Comparison of ENCODE assay signal across 24 cellular contexts in the genomic region with DNA sequence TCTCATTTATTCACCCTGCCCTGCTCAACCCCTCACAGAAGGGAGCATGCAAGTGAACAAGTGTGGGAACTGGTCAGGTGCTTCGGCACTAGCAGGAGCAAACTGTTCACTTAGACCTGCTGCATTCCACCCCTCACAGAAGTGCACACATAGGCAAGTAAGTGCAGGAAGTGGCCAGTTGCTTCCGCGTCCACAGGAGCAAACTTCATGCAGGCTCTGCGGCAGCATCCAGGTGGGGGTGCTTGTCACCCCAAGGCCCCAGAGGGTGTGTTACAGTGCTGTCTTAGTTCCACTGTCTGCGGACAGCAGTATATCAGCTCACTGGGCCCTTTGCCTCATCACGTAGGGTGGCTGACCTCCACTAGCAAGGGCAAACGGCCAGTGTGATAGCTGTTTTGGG.
"Had no signal": no experiment of that assay in that cellular context is flagged by ENCODE, and none has a peak within 500 bp of the region (broad histone marks: within the 10 kb centered on the region; RNA-seq: fewer than 3 reads in every experiment).

No MANE protein-coding gene starts in this region.

- DNase-seq: naive thymus-derived CD8-positive, alpha-beta T cell; nephron progenitor cell; occipital lobe; ovary; psoas muscle; right cardiac atrium; right lobe of liver; sigmoid colon; small intestine; stimulated activated CD4-positive, alpha-beta T cell treated with anti-CD3 and anti-CD28 coated beads, Interleukin-15, amount 100 ng/mL, for 24 hours; stimulated activated CD4-positive, alpha-beta T cell treated with anti-CD3 and anti-CD28 coated beads, Interleukin-2, amount 100 ng/mL, for 24 hours; stimulated activated CD4-positive, alpha-beta T cell treated with anti-CD3 and anti-CD28 coated beads, Interleukin-2, amount 100 ng/mL, for 48 hours; stimulated activated CD4-positive, alpha-beta T cell treated with anti-CD3 and anti-CD28 coated beads, Interleukin-4, amount 100 ng/mL, for 24 hours; stimulated activated naive B cell treated with anti-CD40 and anti-IgM and Interleukin-4, amounts not matched to agents 10 μg/mL and 1 μg/mL and 100 μg/mL, for 72 hours; stimulated activated naive CD4-positive, alpha-beta T cell treated with Interleukin-2 at 50 U/mL for 16 hours; stomach; thyroid gland; transverse colon; upper lobe of right lung; uterus had no signal

- H3K4me1 ChIP-seq: parathyroid adenoma, psoas muscle, sigmoid colon, stomach, transverse colon, upper lobe of right lung, uterus had no signal

- ATAC-seq: naive thymus-derived CD8-positive, alpha-beta T cell; natural killer cell treated with Interleukin-12 subunit alpha and Interleukin-12 subunit beta and Interleukin-15 and Interleukin-18, amount 100 ng/mL, for 72 hours; psoas muscle; right cardiac atrium; stimulated activated effector memory CD8-positive, alpha-beta T cell treated with anti-CD3 and anti-CD28 coated beads, Interleukin-12 subunit alpha, Interleukin-12 subunit beta, amount 100 ng/mL, for 72 hours; stimulated activated naive B cell treated with anti-CD40 and anti-IgM and Interleukin-4, amounts not matched to agents 10 μg/mL and 1 μg/mL and 100 μg/mL, for 72 hours; upper lobe of right lung had no signal

- H3K36me3 ChIP-seq: ovary, right lobe of liver, sigmoid colon, stomach, thoracic aorta, thyroid gland, transverse colon, upper lobe of right lung, uterus had no signal

- H3K9me3 ChIP-seq: ovary, psoas muscle, right lobe of liver, sigmoid colon, thoracic aorta, thyroid gland, transverse colon, upper lobe of right lung, uterus had no signal

- H3K27me3 ChIP-seq: ovary, right lobe of liver, sigmoid colon, stomach, thyroid gland, transverse colon, upper lobe of right lung, uterus had no signal

- H3K4me3 ChIP-seq: ovary, psoas muscle, right lobe of liver, sigmoid colon, stomach, thoracic aorta, thyroid gland, transverse colon, upper lobe of right lung, uterus had no signal

- H3K27ac ChIP-seq: ovary, parathyroid adenoma, psoas muscle, right lobe of liver, sigmoid colon, stomach, thoracic aorta, thyroid gland, transverse colon, upper lobe of right lung, uterus had no signal
